2 cellular contexts compared by ENCODE assay signal in the genomic region with DNA sequence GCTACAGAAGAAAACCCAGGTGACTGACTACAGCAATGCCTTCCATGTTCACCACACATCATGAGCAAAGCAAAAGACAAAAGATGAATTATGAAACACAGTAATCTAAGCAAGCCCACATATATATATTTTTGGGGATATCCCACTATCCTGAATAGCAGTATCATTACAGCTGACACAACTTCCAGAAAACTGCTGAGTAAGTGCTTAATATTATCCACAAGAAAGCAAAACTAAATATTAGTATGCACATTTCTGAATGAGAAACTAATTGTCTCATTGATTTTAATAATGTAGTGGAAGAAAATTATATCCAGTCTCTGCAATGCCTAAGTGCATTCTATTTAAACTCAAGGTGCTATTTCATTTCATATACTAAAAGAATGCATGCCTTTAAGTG.
TF ChIP-seq lines count a peak whose summit lies in the region.

No MANE protein-coding gene starts in this region.

TF ChIP-seq in A549, 52 proteins besides CTCF, POLR2A, EP300 and RAD21:
- TF ChIP-seq, protein P1, sequence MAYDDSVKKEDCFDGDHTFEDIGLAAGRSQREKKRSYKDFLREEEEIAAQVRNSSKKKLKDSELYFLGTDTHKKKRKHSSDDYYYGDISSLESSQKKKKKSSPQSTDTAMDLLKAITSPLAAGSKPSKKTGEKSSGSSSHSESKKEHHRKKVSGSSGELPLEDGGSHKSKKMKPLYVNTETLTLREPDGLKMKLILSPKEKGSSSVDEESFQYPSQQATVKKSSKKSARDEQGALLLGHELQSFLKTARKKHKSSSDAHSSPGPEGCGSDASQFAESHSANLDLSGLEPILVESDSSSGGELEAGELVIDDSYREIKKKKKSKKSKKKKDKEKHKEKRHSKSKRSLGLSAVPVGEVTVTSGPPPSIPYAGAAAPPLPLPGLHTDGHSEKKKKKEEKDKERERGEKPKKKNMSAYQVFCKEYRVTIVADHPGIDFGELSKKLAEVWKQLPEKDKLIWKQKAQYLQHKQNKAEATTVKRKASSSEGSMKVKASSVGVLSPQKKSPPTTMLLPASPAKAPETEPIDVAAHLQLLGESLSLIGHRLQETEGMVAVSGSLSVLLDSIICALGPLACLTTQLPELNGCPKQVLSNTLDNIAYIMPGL (CRISPR knock-in tag; IDR thresholded peaks at IDR 0.05; ENCODE audit: borderline replicate concordance): no peak
- TF ChIP-seq KDM5A (IDR thresholded peaks at IDR 0.05): no peak
- no peak for TF ChIP-seq POLR2AphosphoS2 (conservative IDR thresholded peaks at IDR 0.05; ENCODE audit: low read length)
- peak; percentile 82 for TF ChIP-seq MAFK (IDR thresholded peaks at IDR 0.05; ENCODE audit: partially characterized antibody)

TF ChIP-seq in K562, 482 proteins besides CTCF, POLR2A, EP300 and RAD21 (continued from another document):
- TF ChIP-seq ELF2 (CRISPR knock-in tag; IDR thresholded peaks at IDR 0.05) (no peak), ZNF316 (IDR thresholded peaks at IDR 0.05) (peak; percentile 45), MAFK (IDR thresholded peaks at IDR 0.05; ENCODE audit: low read length) (peak; percentile 43; the same call in 1 of the 2 replicates), PTTG1 (tag; IDR thresholded peaks at IDR 0.05; ENCODE audit: low read depth) (no peak), C11orf30 (IDR thresholded peaks at IDR 0.05; ENCODE audit: low read depth) (peak; percentile 43; the same call in 1 of the 2 replicates), MAFG (tag; conservative IDR thresholded peaks at IDR 0.05) (peak; percentile 29; the same call in 1 of the 2 replicates), FOXP1 (CRISPR knock-in tag; IDR thresholded peaks at IDR 0.05) (no peak), MAFF (IDR thresholded peaks at IDR 0.05; ENCODE audit: low read length) (0 out of 2 replicates have a peak, but pooled peaks have one; percentile 47), RUNX1 (IDR thresholded peaks at IDR 0.05; ENCODE audit: low read depth) (no peak), CBFB (CRISPR knock-in tag; IDR thresholded peaks at IDR 0.05) (no peak)
- TF ChIP-seq, protein P2, sequence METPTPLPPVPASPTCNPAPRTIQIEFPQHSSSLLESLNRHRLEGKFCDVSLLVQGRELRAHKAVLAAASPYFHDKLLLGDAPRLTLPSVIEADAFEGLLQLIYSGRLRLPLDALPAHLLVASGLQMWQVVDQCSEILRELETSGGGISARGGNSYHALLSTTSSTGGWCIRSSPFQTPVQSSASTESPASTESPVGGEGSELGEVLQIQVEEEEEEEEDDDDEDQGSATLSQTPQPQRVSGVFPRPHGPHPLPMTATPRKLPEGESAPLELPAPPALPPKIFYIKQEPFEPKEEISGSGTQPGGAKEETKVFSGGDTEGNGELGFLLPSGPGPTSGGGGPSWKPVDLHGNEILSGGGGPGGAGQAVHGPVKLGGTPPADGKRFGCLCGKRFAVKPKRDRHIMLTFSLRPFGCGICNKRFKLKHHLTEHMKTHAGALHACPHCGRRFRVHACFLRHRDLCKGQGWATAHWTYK (CRISPR knock-in tag; IDR thresholded peaks at IDR 0.05): no peak
